8 cellular contexts compared by ENCODE assay signal in the genomic region with DNA sequence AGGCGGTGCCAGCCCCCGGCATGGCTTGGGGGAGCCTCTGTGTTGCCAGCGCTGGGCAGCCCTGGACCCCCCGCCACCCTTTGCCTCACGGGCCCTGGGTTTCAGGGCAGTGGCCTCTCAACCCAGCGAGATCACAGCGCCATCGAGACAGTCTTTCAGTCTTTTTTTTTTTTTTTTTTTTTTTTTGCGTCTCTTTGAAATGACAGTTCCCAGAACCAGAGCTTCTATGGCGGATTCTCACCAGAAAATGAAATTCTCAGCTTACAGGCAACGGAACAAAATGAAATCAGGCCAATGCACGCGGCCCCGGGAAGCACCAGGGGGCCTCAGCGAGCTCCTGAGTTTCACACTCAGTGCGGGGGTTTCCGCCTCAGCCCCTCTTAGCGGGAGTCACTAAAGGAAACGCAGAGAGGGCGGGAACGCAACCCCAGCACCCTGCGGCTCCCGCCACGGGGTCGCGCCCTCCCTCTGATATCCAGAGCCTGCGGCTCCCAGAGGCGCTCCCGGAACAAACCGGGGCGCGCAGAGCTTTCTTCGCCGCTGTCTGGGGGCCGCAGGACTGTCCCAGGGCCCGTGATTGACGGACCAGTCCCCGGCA. TPM values are rescaled to one million over a fixed set of nuclear protein-coding genes. Genes with fewer than 3 reads are reported as not detected.
A peak's percentile ranks its signal among the peaks of the same experiment; 100 is the strongest.
DNase-seq lines count a peak whose midpoint lies in the region; ATAC-seq and TF ChIP-seq lines count a peak whose summit lies in the region.

No MANE protein-coding gene starts in this region.

- ATAC-seq in activated CD8-positive, alpha-beta T cell treated with anti-CD3 and anti-CD28 coated beads for 36 hours, result peak; percentile 84
- ATAC-seq in lung (ENCODE audit: insufficient read depth, low FRiP score) (peak; percentile 54), GM21528 (IDR thresholded peaks at IDR 0.05; ENCODE audit: low FRiP score, unreplicated experiment) (no peak)

- TF ChIP-seq CTCF in AG04449 (IDR thresholded peaks at IDR 0.05; ENCODE audit: insufficient read depth, low read length, missing control alignments) (peak; percentile 86), GM20000 (IDR thresholded peaks at IDR 0.05; ENCODE audit: extremely low read depth, missing control alignments) (peak; percentile 49), lung (IDR thresholded peaks at IDR 0.05; ENCODE audit: control extremely low read depth, extremely low read depth) (peak; percentile 9)
- TF ChIP-seq CTCF in activated CD8-positive, alpha-beta T cell treated with anti-CD3 and anti-CD28 coated beads for 36 hours (IDR thresholded peaks at IDR 0.05), result peak; percentile 81

- H3K9me3 Mint-ChIP-seq in activated CD8-positive, alpha-beta T cell treated with anti-CD3 and anti-CD28 coated beads for 36 hours, result no peaks in the 10 kb centered on the region

- peaks cover 15% of the 10 kb centered on the region for H3K27me3 Mint-ChIP-seq in activated CD8-positive, alpha-beta T cell treated with anti-CD3 and anti-CD28 coated beads for 36 hours

- 2% methylated on average over 37 to 38 of the region's 38 CpGs for WGBS in ectodermal cell, 2 experiments
- 1 to 2% methylated on average over 38 of the region's 38 CpGs for WGBS in lung, 2 donors

- H3K27ac ChIP-seq in ectodermal cell (ENCODE audit: insufficient read depth, low read depth, low read length, poor library complexity, severe bottlenecking) (no peak overlapping the region), lung (ENCODE audit: low read depth in 1 of 2, low read length in 1 of 2) (peak overlapping the region; percentile 78 to 83)

- H3K36me3 Mint-ChIP-seq in activated CD8-positive, alpha-beta T cell treated with anti-CD3 and anti-CD28 coated beads for 36 hours (ENCODE audit: low read depth), result no peaks in the 10 kb centered on the region

- peaks cover 24% of the 10 kb centered on the region for H3K4me1 ChIP-seq in ectodermal cell (ENCODE audit: control insufficient read depth, insufficient read depth, low read length)
- H3K4me1 ChIP-seq in lung (ENCODE audit: control insufficient read depth in 2 of 2, insufficient read depth in 2 of 2, low read length in 2 of 2), result peaks cover 0 to 2% of the 10 kb centered on the region in 2 donors

- POLR2A ChIA-PET in AG04449 (lab: Yijun Ruan, JAX), result interaction anchor here (0.6 to 2.8 kb wide), 16 partner anchors 8 to 170 kb away, joined by 3 to 26 read pairs (median 4); a partner anchor contains a TSS
- POLR2A ChIA-PET in activated CD8-positive, alpha-beta T cell treated with anti-CD3 and anti-CD28 coated beads for 36 hours (lab: Charles Lee), result interaction anchor here (0.6 to 1.9 kb wide), 4 partner anchors 20 to 280 kb away, joined by 3 to 15 read pairs (median 3); no protein-coding TSS in a partner anchor

- H3K4me3 ChIP-seq in AG04449 (ENCODE audit: low read depth, low read length) (peak overlapping the region; percentile 44), ectodermal cell (ENCODE audit: insufficient read depth, low read depth, low read length) (peak overlapping the region; percentile 43), lung (no peak overlapping the region)

- H3K36me3 ChIP-seq in ectodermal cell (ENCODE audit: control insufficient read depth, insufficient read depth, low read length) (no peaks in the 10 kb centered on the region), lung (ENCODE audit: control insufficient read depth in 2 of 2, insufficient read depth in 2 of 2, low read length in 2 of 2) (no peaks in the 10 kb centered on the region)

- peak overlapping the region; percentile 82 for H3K27ac Mint-ChIP-seq in activated CD8-positive, alpha-beta T cell treated with anti-CD3 and anti-CD28 coated beads for 36 hours

- H3K4me1 Mint-ChIP-seq in activated CD8-positive, alpha-beta T cell treated with anti-CD3 and anti-CD28 coated beads for 36 hours (ENCODE audit: low read depth), result peaks cover 25% of the 10 kb centered on the region

- intact Hi-C loops in activated CD8-positive, alpha-beta T cell treated with anti-CD3 and anti-CD28 coated beads for 36 hours (cut with micrococcal nuclease), result loop anchor here (10.0 kb wide), 1 partner anchor 81 kb away; no protein-coding TSS in a partner anchor

- H3K27me3 ChIP-seq in ectodermal cell (ENCODE audit: control insufficient read depth, insufficient read depth, low read length, poor library complexity, severe bottlenecking) (peaks cover 55% of the 10 kb centered on the region), lung (ENCODE audit: control insufficient read depth, insufficient read depth) (no peaks in the 10 kb centered on the region)

- CTCF ChIA-PET in AG04449 (lab: Yijun Ruan, JAX), result interaction anchor here (0.6 to 5.6 kb wide), 34 partner anchors 9 to 285 kb away, joined by 3 to 73 read pairs (median 4); a partner anchor contains a TSS
- CTCF ChIA-PET in activated CD8-positive, alpha-beta T cell treated with anti-CD3 and anti-CD28 coated beads for 36 hours (lab: Charles Lee), result interaction anchor here (0.7 to 5.0 kb wide), 11 partner anchors 9 to 390 kb away, joined by 3 to 50 read pairs (median 3); a partner anchor contains a TSS

- H3K4me3 Mint-ChIP-seq in activated CD8-positive, alpha-beta T cell treated with anti-CD3 and anti-CD28 coated beads for 36 hours, result peak overlapping the region; percentile 64

- H3K9me3 ChIP-seq in ectodermal cell (ENCODE audit: control insufficient read depth, low read length) (no peaks in the 10 kb centered on the region), lung (ENCODE audit: control insufficient read depth in 2 of 2, insufficient read depth in 1 of 2, low read length in 1 of 2) (no peaks in the 10 kb centered on the region)

- DNase-seq in AG04449 (ENCODE audit: low read depth, low spot score) (no peak), GM20000 (ENCODE audit: low spot score) (peak; percentile 91), NCI-H2227 (lab: John Stamatoyannopoulos, UW; ENCODE audit: unreplicated experiment) (peak; percentile 78), lung (ENCODE audit: low spot score) (peak; percentile 74)
- DNase-seq in activated CD8-positive, alpha-beta T cell treated with anti-CD3 and anti-CD28 coated beads for 36 hours, result peak; percentile 96
- DNase-seq in stimulated activated CD4-positive, alpha-beta T cell treated with anti-CD3 and anti-CD28 coated beads, TNF-alpha, amount 100 ng/mL, for 24 hours (ENCODE audit: low read depth in 3 of 3), result peak; percentile 63 to 80 (median 66)

RNA-seq across cellular contexts. Expression of a gene that starts 8.0 kb away (rescaled TPM):
- 1 to 10 TPM; 4.1 to 5.2 TPM for total RNA-seq in activated CD8-positive, alpha-beta T cell treated with anti-CD3 and anti-CD28 coated beads for 36 hours
- polyA plus RNA-seq in ectodermal cell (2013, experiment 1 of 4), result 44.3 TPM
- polyA plus RNA-seq in ectodermal cell (2013, experiment 2 of 4), result 41.3 TPM
- 51.1 TPM for polyA plus RNA-seq in ectodermal cell (2013, experiment 3 of 4)
- polyA plus RNA-seq in ectodermal cell (2013, experiment 4 of 4), result 52.0 TPM
- 100 to 1,000 TPM; 224 to 399 TPM for total RNA-seq in lung
- polyA plus RNA-seq in lung, result 100 to 1,000 TPM; 107 to 120 TPM

Comparison
In these comparisons a context has a peak if more than half of its experiments do, and no peak if none do; other contexts are left out.
1. CTCF ChIP-seq: peak in every context shown above with its lines; median percentile 86 in AG04449; 81 in activated CD8-positive, alpha-beta T cell treated with anti-CD3 and anti-CD28 coated beads for 36 hours; 49 in GM20000; 9 in lung.
2. RNA of a gene that starts 8.0 kb away (total RNA-seq): 224 to 399 TPM in lung; 4.1 to 5.2 TPM in activated CD8-positive, alpha-beta T cell treated with anti-CD3 and anti-CD28 coated beads for 36 hours; every median in the first group is over 10 times any median in the second.